15 cellular contexts compared by ENCODE assay signal in the genomic region with DNA sequence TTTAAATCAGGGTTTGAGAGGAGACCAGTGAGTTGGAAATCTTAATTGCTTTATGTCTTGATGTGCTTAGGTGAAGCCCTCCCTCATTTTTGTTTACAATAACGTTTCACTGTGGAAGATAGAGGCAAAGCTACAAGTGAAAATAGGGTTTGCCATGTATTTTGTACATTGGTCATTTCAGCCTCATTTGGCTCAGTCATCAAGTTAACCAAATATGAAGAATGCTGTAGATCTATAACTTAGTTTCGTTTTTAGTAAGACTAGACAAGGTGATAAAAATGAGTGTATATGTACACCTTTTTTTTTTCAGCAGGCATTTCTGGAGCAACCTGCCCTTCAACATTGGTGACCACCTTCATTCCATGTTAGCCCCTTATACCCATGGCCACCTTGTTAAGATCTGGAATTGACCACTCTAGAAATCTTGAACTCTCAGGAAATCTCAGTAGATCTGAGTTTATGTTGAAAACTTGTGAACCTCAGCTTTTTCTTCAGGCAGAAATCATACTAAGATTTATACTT. TPM values are rescaled to one million over a fixed set of nuclear protein-coding genes. Genes with fewer than 3 reads are reported as not detected.
A peak's percentile ranks its signal among the peaks of the same experiment; 100 is the strongest.
DNase-seq lines count a peak whose midpoint lies in the region; ATAC-seq and TF ChIP-seq lines count a peak whose summit lies in the region.
"Had no signal": no experiment of that assay in that cellular context is flagged by ENCODE, and none has a peak within 500 bp of the region (broad histone marks: within the 10 kb centered on the region; RNA-seq: fewer than 3 reads in every experiment).

No MANE protein-coding gene starts in this region.

- intact Hi-C loops in PC-3 (cut with micrococcal nuclease), result loop anchor here (5.0 kb wide), 2 partner anchors 58 to 78 kb away; no protein-coding TSS in a partner anchor

- TF ChIP-seq CTCF in PC-3 (conservative IDR thresholded peaks at IDR 0.05; ENCODE audit: low read depth, low read length), result no peak
- no peak for TF ChIP-seq CTCF in type B pancreatic cell (conservative IDR thresholded peaks at IDR 0.05)
- no peak for TF ChIP-seq CTCF in progenitor cell of endocrine pancreas (IDR thresholded peaks at IDR 0.05; ENCODE audit: unreplicated experiment)

- H2AFZ ChIP-seq in PC-3 (ENCODE audit: low read length) (no peak overlapping the region), GM23248 (no peak overlapping the region)

- H3K27me3 ChIP-seq in PC-3 (ENCODE audit: low read length), result no peaks in the 10 kb centered on the region
- no peaks in the 10 kb centered on the region for H3K27me3 ChIP-seq in effector memory CD4-positive, alpha-beta T cell (replicated peaks; ENCODE audit: control insufficient read depth, insufficient read depth, low read length, poor library complexity, severe bottlenecking)
- no peaks in the 10 kb centered on the region for H3K27me3 ChIP-seq in GM23248 (replicated peaks; ENCODE audit: insufficient read depth)
- H3K27me3 ChIP-seq: esophagus squamous epithelium, SJSA1, vagina had no signal

- peaks cover 4% of the 10 kb centered on the region; the same call in 1 of the 2 replicates for H4K20me1 ChIP-seq in PC-3 (ENCODE audit: low read length)
- no peaks in the 10 kb centered on the region for H4K20me1 ChIP-seq in GM23248 (ENCODE audit: insufficient read depth)

- no peak overlapping the region for H3K27ac ChIP-seq in PC-3 (ENCODE audit: low read length)
- H3K27ac ChIP-seq in effector memory CD4-positive, alpha-beta T cell (ENCODE audit: insufficient read depth, low read length, poor library complexity, severe bottlenecking), result peak overlapping the region; percentile 8
- H3K27ac ChIP-seq in GM23248, result no peak overlapping the region
- H3K27ac ChIP-seq: prostate gland, SJSA1, vagina had no signal

- H3K27me3 Mint-ChIP-seq in activated naive CD4-positive, alpha-beta T cell treated with anti-CD3 and anti-CD28 coated beads, Interleukin-2, amount 50 U/mL, for 24 hours, result no peaks in the 10 kb centered on the region
- H3K27me3 Mint-ChIP-seq in type B pancreatic cell (no peaks in the 10 kb centered on the region), progenitor cell of endocrine pancreas (no peaks in the 10 kb centered on the region)

- peaks cover 72% of the 10 kb centered on the region for H3K4me1 Mint-ChIP-seq in activated naive CD4-positive, alpha-beta T cell treated with anti-CD3 and anti-CD28 coated beads, Interleukin-2, amount 50 U/mL, for 24 hours
- peaks cover 59% of the 10 kb centered on the region for H3K4me1 Mint-ChIP-seq in type B pancreatic cell (ENCODE audit: unreplicated experiment)
- H3K4me1 Mint-ChIP-seq in progenitor cell of endocrine pancreas (ENCODE audit: low read depth), result peaks cover 27% of the 10 kb centered on the region

- 94 to 97% methylated on average over 2 of the region's 2 CpGs for WGBS in GM23248 (ENCODE audit: low coverage in 1 of 2, low lambda C conversion rate in 2 of 2, missing lambda C conversion rate in 2 of 2), 2 experiments

- H3K9me3 ChIP-seq in PC-3 (ENCODE audit: low read length) (no peaks in the 10 kb centered on the region), GM23248 (ENCODE audit: low read depth) (no peaks in the 10 kb centered on the region)
- H3K9me3 ChIP-seq in effector memory CD4-positive, alpha-beta T cell (ENCODE audit: control insufficient read depth, low read length), result no peaks in the 10 kb centered on the region
- H3K9me3 ChIP-seq: esophagus squamous epithelium, prostate gland, SJSA1, vagina had no signal

- ATAC-seq in PC-3, result no peak
- ATAC-seq in GM19467 (IDR thresholded peaks at IDR 0.05; ENCODE audit: unreplicated experiment), result no peak

- H3F3A ChIP-seq in PC-3 (ENCODE audit: low read length, unreplicated experiment) (no peaks in the 10 kb centered on the region), GM23248 (ENCODE audit: insufficient read depth) (peaks cover 35% of the 10 kb centered on the region)

- no peaks in the 10 kb centered on the region for H3K9me2 ChIP-seq in PC-3 (replicated peaks; ENCODE audit: low read length)
- no peaks in the 10 kb centered on the region for H3K9me2 ChIP-seq in GM23248 (ENCODE audit: insufficient read depth)

- H3K36me3 Mint-ChIP-seq in activated naive CD4-positive, alpha-beta T cell treated with anti-CD3 and anti-CD28 coated beads, Interleukin-2, amount 50 U/mL, for 24 hours, result peaks cover 10% of the 10 kb centered on the region
- H3K36me3 Mint-ChIP-seq in type B pancreatic cell (peaks cover 7% of the 10 kb centered on the region), progenitor cell of endocrine pancreas (ENCODE audit: insufficient read depth) (no peaks in the 10 kb centered on the region)

- H3K4me3 ChIP-seq in PC-3 (ENCODE audit: low read length) (peak overlapping the region; percentile 15; the same call in 1 of the 2 replicates), GM23248 (no peak overlapping the region)
- no peak overlapping the region for H3K4me3 ChIP-seq in effector memory CD4-positive, alpha-beta T cell (ENCODE audit: insufficient read depth, low read depth, low read length, poor library complexity, severe bottlenecking)
- H3K4me3 ChIP-seq: esophagus squamous epithelium, prostate gland, SJSA1, vagina had no signal

- H3K4me3 Mint-ChIP-seq in activated naive CD4-positive, alpha-beta T cell treated with anti-CD3 and anti-CD28 coated beads, Interleukin-2, amount 50 U/mL, for 24 hours, result peak overlapping the region; percentile 52
- H3K4me3 Mint-ChIP-seq in type B pancreatic cell, result peak overlapping the region; percentile 18
- no peak overlapping the region for H3K4me3 Mint-ChIP-seq in progenitor cell of endocrine pancreas (ENCODE audit: low read depth)
- H3K4me3 Mint-ChIP-seq: mesothelial cell of epicardium had no signal

- no peaks in the 10 kb centered on the region for H3K9me3 Mint-ChIP-seq in activated naive CD4-positive, alpha-beta T cell treated with anti-CD3 and anti-CD28 coated beads, Interleukin-2, amount 50 U/mL, for 24 hours
- H3K9me3 Mint-ChIP-seq in type B pancreatic cell (no peaks in the 10 kb centered on the region), progenitor cell of endocrine pancreas (ENCODE audit: low read depth) (no peaks in the 10 kb centered on the region)
- H3K9me3 Mint-ChIP-seq: mesothelial cell of epicardium had no signal

- no peak for DNase-seq in activated naive CD4-positive, alpha-beta T cell treated with anti-CD3 and anti-CD28 coated beads, Interleukin-2, amount 50 U/mL, for 16 hours
- DNase-seq in PC-3, result no peak
- no peak for DNase-seq in effector memory CD4-positive, alpha-beta T cell
- no peak for DNase-seq in type B pancreatic cell (ENCODE audit: extremely low spot score, unreplicated experiment)
- DNase-seq in progenitor cell of endocrine pancreas (ENCODE audit: low spot score, unreplicated experiment), result no peak
- DNase-seq in GM23248, result no peak
- DNase-seq: esophagus squamous epithelium, NCI-H187, NCI-H69 had no signal

- peaks cover 32% of the 10 kb centered on the region for H3K4me1 ChIP-seq in PC-3 (ENCODE audit: insufficient read depth, low read length)
- peaks cover 17% of the 10 kb centered on the region for H3K4me1 ChIP-seq in effector memory CD4-positive, alpha-beta T cell (ENCODE audit: control insufficient read depth, insufficient read depth, low read length, poor library complexity, severe bottlenecking)
- peaks cover 19% of the 10 kb centered on the region for H3K4me1 ChIP-seq in GM23248 (ENCODE audit: insufficient read depth)

- no TSS peak for BruUV-seq in PC-3 (replicated peaks; lab: Mats Ljungman, UMichigan)

- peak overlapping the region; percentile 84 for H3K27ac Mint-ChIP-seq in activated naive CD4-positive, alpha-beta T cell treated with anti-CD3 and anti-CD28 coated beads, Interleukin-2, amount 50 U/mL, for 24 hours
- peak overlapping the region; percentile 25 for H3K27ac Mint-ChIP-seq in type B pancreatic cell
- H3K27ac Mint-ChIP-seq in progenitor cell of endocrine pancreas, result no peak overlapping the region
- H3K27ac Mint-ChIP-seq: mesothelial cell of epicardium had no signal

- no peaks in the 10 kb centered on the region for H3K36me3 ChIP-seq in PC-3 (ENCODE audit: low read depth, low read length)
- H3K36me3 ChIP-seq in effector memory CD4-positive, alpha-beta T cell (ENCODE audit: control insufficient read depth, insufficient read depth, low read length), result no peaks in the 10 kb centered on the region
- H3K36me3 ChIP-seq in GM23248 (ENCODE audit: low read depth), result no peaks in the 10 kb centered on the region
- H3K36me3 ChIP-seq: esophagus squamous epithelium, prostate gland, vagina had no signal

- H3K4me2 ChIP-seq in PC-3 (ENCODE audit: low read length), result peak overlapping the region; percentile 98
- H3K4me2 ChIP-seq in GM23248 (ENCODE audit: unreplicated experiment), result no peak overlapping the region

- H3K9ac ChIP-seq in PC-3 (ENCODE audit: low read length), result no peak overlapping the region
- H3K9ac ChIP-seq in GM23248, result no peak overlapping the region

- H3K79me2 ChIP-seq in PC-3 (ENCODE audit: low read length), result peaks cover 98% of the 10 kb centered on the region
- peaks cover 81% of the 10 kb centered on the region for H3K79me2 ChIP-seq in GM23248 (ENCODE audit: insufficient read depth)

- POLR2A ChIA-PET in PC-3 (lab: Charles Lee; ENCODE audit: unreplicated experiment), result no interaction called here

- CTCF ChIA-PET in PC-3 (lab: Charles Lee), result no interaction called here

- in situ Hi-C loops in GM23248 (cut with MboI), result no loop called here

RNA-seq across cellular contexts. Expression of gene NFYC, which starts 2.9 kb away (rescaled TPM):
- total RNA-seq in PC-3 (2014; rRNA removed) (49.4 and 52.6 TPM in 2 replicates), type B pancreatic cell (ENCODE audit: low replicate concordance) (70.0 and 71.3 TPM in 2 replicates), progenitor cell of endocrine pancreas (73.4 and 74.9 TPM in 2 replicates)
- 23.7 and 24.5 TPM in 2 replicates for total RNA-seq in GM23248 (2014; rRNA removed; shearing (Covaris generic))
- polyA plus RNA-seq in GM23248 (2016; fragmentation: Nextera tagmentation; extraction: Ambion mirVana), result 28.3 and 33.1 TPM in 2 replicates

RNA-seq across cellular contexts. Expression of gene RIMS3, which starts 28.9 kb away (rescaled TPM):
- total RNA-seq in PC-3 (2014; rRNA removed) (2.9 and 4.2 TPM in 2 replicates), type B pancreatic cell (ENCODE audit: low replicate concordance) (2.0 and 4.2 TPM in 2 replicates), progenitor cell of endocrine pancreas (7.0 and 7.2 TPM in 2 replicates)
- total RNA-seq in GM23248 (2014; rRNA removed; shearing (Covaris generic)), result 0.25 TPM in 1 of 2 replicates, not detected in the other
- 0.08 and 0.18 TPM in 2 replicates for polyA plus RNA-seq in GM23248 (2016; fragmentation: Nextera tagmentation; extraction: Ambion mirVana)
